In the genomic region with DNA sequence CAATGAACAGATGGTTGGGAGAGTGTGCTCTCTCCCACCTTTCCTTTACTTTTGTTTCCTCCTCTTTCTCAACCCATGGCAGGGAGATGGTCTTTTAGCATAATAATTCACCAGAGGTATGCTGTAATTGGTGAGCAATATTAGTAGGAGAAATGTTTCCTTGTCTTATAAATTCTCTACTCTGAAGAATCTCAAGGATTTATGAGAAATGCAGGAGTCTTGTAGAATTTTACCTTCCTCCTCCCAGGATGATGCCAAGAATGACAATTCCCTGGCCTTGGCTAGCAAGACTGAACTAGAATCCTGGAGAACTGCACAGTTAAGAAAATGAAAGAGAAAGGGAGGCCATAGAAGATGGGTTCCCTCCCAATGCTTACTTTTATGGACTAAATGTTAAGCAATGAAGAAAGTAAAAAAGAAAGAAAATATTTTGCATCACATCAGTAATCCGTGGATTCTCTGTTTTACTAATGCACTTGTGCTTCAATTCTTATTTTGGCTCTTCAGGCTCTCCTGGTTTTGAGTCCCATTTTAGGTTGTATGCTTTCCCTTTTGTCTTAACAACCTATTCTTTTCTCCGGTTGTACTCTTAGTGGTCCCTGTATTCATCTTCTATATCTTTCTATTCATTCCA, we compare ENCODE assay signal across 13 cellular contexts.
DNase-seq lines count a peak whose midpoint lies in the region; ATAC-seq and TF ChIP-seq lines count a peak whose summit lies in the region.
"Had no signal": no experiment of that assay in that cellular context is flagged by ENCODE, and none has a peak within 500 bp of the region (broad histone marks: within the 10 kb centered on the region; RNA-seq: fewer than 3 reads in every experiment).

No MANE protein-coding gene starts in this region.

- H3K27me3 Mint-ChIP-seq in activated CD8-positive, alpha-beta T cell treated with anti-CD3 and anti-CD28 coated beads for 36 hours, result no peaks in the 10 kb centered on the region
- H3K27me3 Mint-ChIP-seq: activated B cell treated with CpG ODN at 0.5 μM for 24 hours had no signal

- no peaks in the 10 kb centered on the region for H3K9me3 ChIP-seq in ovary

- no peak for TF ChIP-seq CTCF in activated CD8-positive, alpha-beta T cell treated with anti-CD3 and anti-CD28 coated beads for 36 hours (IDR thresholded peaks at IDR 0.05)
- TF ChIP-seq CTCF in ovary (IDR thresholded peaks at IDR 0.05), result no peak

- TF ChIP-seq EP300 in ovary (IDR thresholded peaks at IDR 0.05), result no peak

- POLR2A ChIA-PET in activated CD8-positive, alpha-beta T cell treated with anti-CD3 and anti-CD28 coated beads for 36 hours (lab: Charles Lee), result no interaction called here

- no peak overlapping the region for H3K4me3 Mint-ChIP-seq in activated CD8-positive, alpha-beta T cell treated with anti-CD3 and anti-CD28 coated beads for 36 hours
- H3K4me3 Mint-ChIP-seq: activated B cell treated with CpG ODN at 0.5 μM for 24 hours, CD14-positive monocyte had no signal

- no peak for TF ChIP-seq POLR2A in ovary (IDR thresholded peaks at IDR 0.05)

- DNase-seq in kidney tubule cell (ENCODE audit: low spot score), result peak; percentile 59
- no peak for DNase-seq in activated CD8-positive, alpha-beta T cell treated with anti-CD3 and anti-CD28 coated beads for 36 hours
- DNase-seq in ovary, result no peak
- DNase-seq: activated B cell treated with CpG ODN at 0.5 μM for 24 hours; activated T-cell treated with anti-CD3 and anti-CD28 coated beads, Interleukin-2, amount 50 U/mL, for 48 hours; dorsolateral prefrontal cortex; NCI-H2171 treated with DMSO at 0.1 percent for 48 hours had no signal

- no peak overlapping the region for H3K27ac ChIP-seq in ovary

- H3K27ac Mint-ChIP-seq in activated CD8-positive, alpha-beta T cell treated with anti-CD3 and anti-CD28 coated beads for 36 hours, result no peak overlapping the region
- H3K27ac Mint-ChIP-seq: activated B cell treated with CpG ODN at 0.5 μM for 24 hours, CD14-positive monocyte had no signal

- peaks cover 24% of the 10 kb centered on the region for H3K9me3 Mint-ChIP-seq in activated CD8-positive, alpha-beta T cell treated with anti-CD3 and anti-CD28 coated beads for 36 hours

- no peak overlapping the region for H3K4me3 ChIP-seq in ovary
- H3K4me3 ChIP-seq: dorsolateral prefrontal cortex had no signal

- no peaks in the 10 kb centered on the region for H3K36me3 Mint-ChIP-seq in activated CD8-positive, alpha-beta T cell treated with anti-CD3 and anti-CD28 coated beads for 36 hours (ENCODE audit: low read depth)
- H3K36me3 Mint-ChIP-seq: CD14-positive monocyte had no signal

- CTCF ChIA-PET in activated CD8-positive, alpha-beta T cell treated with anti-CD3 and anti-CD28 coated beads for 36 hours (lab: Charles Lee), result no interaction called here

- WGBS in ovary, 3 donors, result 70 to 77% (median 73%) methylated on average over 2 of the region's 2 CpGs

- H3K27me3 ChIP-seq in ovary, result no peaks in the 10 kb centered on the region
- H3K27me3 ChIP-seq: dorsolateral prefrontal cortex had no signal

- no peaks in the 10 kb centered on the region for H3K4me1 ChIP-seq in ovary (ENCODE audit: insufficient read depth)

- H3K4me1 Mint-ChIP-seq in activated CD8-positive, alpha-beta T cell treated with anti-CD3 and anti-CD28 coated beads for 36 hours (ENCODE audit: low read depth), result no peaks in the 10 kb centered on the region
- H3K4me1 Mint-ChIP-seq: activated B cell treated with CpG ODN at 0.5 μM for 24 hours, CD14-positive monocyte had no signal

- intact Hi-C loops in activated CD8-positive, alpha-beta T cell treated with anti-CD3 and anti-CD28 coated beads for 36 hours (cut with micrococcal nuclease), result no loop called here
- intact Hi-C loops in ovary (cut with DNase I), result no loop called here

- H3K36me3 ChIP-seq in ovary, result no peaks in the 10 kb centered on the region

- ATAC-seq in GM19025 (IDR thresholded peaks at IDR 0.05; ENCODE audit: low read depth, unreplicated experiment) (peak; percentile 15), HG02610 (IDR thresholded peaks at IDR 0.05; ENCODE audit: unreplicated experiment) (peak; percentile 52), HG03520 (IDR thresholded peaks at IDR 0.05; ENCODE audit: unreplicated experiment) (peak; percentile 8), HG03342 (IDR thresholded peaks at IDR 0.05; ENCODE audit: unreplicated experiment) (no peak), HG02970 (IDR thresholded peaks at IDR 0.05; ENCODE audit: low FRiP score, unreplicated experiment) (no peak)
- no peak for ATAC-seq in activated CD8-positive, alpha-beta T cell treated with anti-CD3 and anti-CD28 coated beads for 36 hours

Comparison
In these comparisons a context has a peak if more than half of its experiments do, and no peak if none do; other contexts are left out.
1. ATAC-seq: peak in GM19025 (single experiment), HG02610 (single experiment) and HG03520 (single experiment); none in HG03342 (single experiment), activated CD8-positive, alpha-beta T cell treated with anti-CD3 and anti-CD28 coated beads for 36 hours (single experiment) and HG02970 (single experiment).